In genomic region chr14:33642641-33643342, GRCh38 we compare ENCODE assay signal across 33 cellular contexts.
DNase-seq lines count a peak whose midpoint lies in the region; ATAC-seq, FAIRE-seq and TF ChIP-seq lines count a peak whose summit lies in the region.
"Had no signal": no experiment of that assay in that cellular context is flagged by ENCODE, and none has a peak within 500 bp of the region (broad histone marks: within the 10 kb centered on the region; RNA-seq: fewer than 3 reads in every experiment).

No MANE protein-coding gene starts in this region.

- H3K27ac Mint-ChIP-seq in astrocyte (ENCODE audit: unreplicated experiment) = no peak overlapping the region
- no peak overlapping the region for H3K27ac Mint-ChIP-seq in Caco-2 (ENCODE audit: unreplicated experiment)
- H3K27ac Mint-ChIP-seq: activated CD4-positive, alpha-beta T cell treated with anti-CD3 and anti-CD28 coated beads, Interleukin-2, amount 10 ng/mL, durations not matched to agents 7 days and 5 days; activated T-cell treated with anti-CD3 and anti-CD28 coated beads, Interleukin-2, amount 50 U/mL, for 72 hours; CD4-positive, alpha-beta memory T cell; effector memory CD8-positive, alpha-beta T cell; naive B cell had no signal

- H3K4me1 ChIP-seq in HEK293 (ENCODE audit: control insufficient read depth, insufficient read depth, low read length) = peaks cover 7% of the 10 kb centered on the region
- H3K4me1 ChIP-seq in astrocyte (ENCODE audit: insufficient read depth, low read length) = peaks cover 41% of the 10 kb centered on the region
- H3K4me1 ChIP-seq in Caco-2 = no peaks in the 10 kb centered on the region
- H3K4me1 ChIP-seq: adrenal gland, gastrocnemius medialis, left ventricle myocardium inferior, uterus had no signal

- H3K79me2 ChIP-seq in astrocyte (ENCODE audit: insufficient read depth, low read length) = no peaks in the 10 kb centered on the region
- H3K79me2 ChIP-seq: hepatocyte had no signal

- H3K4me1 Mint-ChIP-seq in astrocyte (ENCODE audit: low read depth, unreplicated experiment) (peaks cover 23% of the 10 kb centered on the region), Caco-2 (ENCODE audit: low read depth, unreplicated experiment) (peaks cover 6% of the 10 kb centered on the region)
- H3K4me1 Mint-ChIP-seq: activated CD4-positive, alpha-beta T cell treated with anti-CD3 and anti-CD28 coated beads, Interleukin-2, amount 10 ng/mL, durations not matched to agents 7 days and 5 days; CD4-positive, alpha-beta memory T cell; naive B cell had no signal

- no peak for ATAC-seq in GM19351 (IDR thresholded peaks at IDR 0.05; ENCODE audit: unreplicated experiment)
- ATAC-seq: activated T-cell treated with anti-CD3 and anti-CD28 coated beads, Interleukin-2, amount 50 U/mL, for 72 hours; effector memory CD8-positive, alpha-beta T cell; gastrocnemius medialis; stimulated activated naive CD8-positive, alpha-beta T cell treated with anti-CD3 and anti-CD28 coated beads, Interleukin-15, Interleukin-2, amounts not matched to agents 100 U/mL and 50 U/mL, for 24 hours had no signal

- H2AFZ ChIP-seq in astrocyte (ENCODE audit: low read depth, low read length) = no peak overlapping the region
- H2AFZ ChIP-seq: hepatocyte, PC-9 had no signal

- peak; percentile 78 for DNase-seq in astrocyte (ENCODE audit: low read depth)
- peak; percentile 34 for DNase-seq in left kidney (ENCODE audit: low read depth, low spot score)
- no peak for DNase-seq in cerebellar nuclear complex (lab: John Stamatoyannopoulos, UW)
- DNase-seq in Caco-2 = no peak
- DNase-seq in frontal cortex (ENCODE audit: low spot score in 2 of 2) = no peak
- DNase-seq: activated CD4-positive, alpha-beta T cell treated with anti-CD3 and anti-CD28 coated beads, Interleukin-2, amount 10 ng/mL, durations not matched to agents 7 days and 5 days; activated naive CD4-positive, alpha-beta T cell; activated T-cell treated with anti-CD3 and anti-CD28 coated beads, Interleukin-2, amount 50 U/mL, for 72 hours; adrenal gland; AML-193; CD4-positive, alpha-beta memory T cell; effector memory CD8-positive, alpha-beta T cell; EL; gastrocnemius medialis; left ventricle myocardium inferior; naive B cell; NCI-H1092 treated with DMSO at 0.1 percent for 48 hours; NCI-H2029; NCI-H526 treated with DMSO at 0.1 percent for 48 hours; PC-9; SHP77; stimulated activated naive CD8-positive, alpha-beta T cell treated with anti-CD3 and anti-CD28 coated beads, Interleukin-15, Interleukin-2, amounts not matched to agents 100 U/mL and 50 U/mL, for 24 hours; SW 1271; T-helper 9 cell; uterus; WERI-Rb-1 had no signal

- H3K27ac ChIP-seq in HEK293 (ENCODE audit: extremely low read depth, low read depth, low read length) (no peak overlapping the region), astrocyte (ENCODE audit: low read depth, low read length) (no peak overlapping the region)
- H3K27ac ChIP-seq: adrenal gland, gastrocnemius medialis, hepatocyte, left ventricle myocardium inferior, PC-9, skin epidermis, thoracic aorta, uterus, WERI-Rb-1 had no signal

- H3K27me3 Mint-ChIP-seq in astrocyte (ENCODE audit: low read depth, unreplicated experiment) (peaks cover 3% of the 10 kb centered on the region), Caco-2 (ENCODE audit: insufficient read depth, unreplicated experiment) (peaks cover 16% of the 10 kb centered on the region)
- H3K27me3 Mint-ChIP-seq: activated CD4-positive, alpha-beta T cell treated with anti-CD3 and anti-CD28 coated beads, Interleukin-2, amount 10 ng/mL, durations not matched to agents 7 days and 5 days; CD4-positive, alpha-beta memory T cell; effector memory CD8-positive, alpha-beta T cell; naive B cell had no signal

- H3K27me3 ChIP-seq in astrocyte (ENCODE audit: insufficient read depth, low read length) = no peaks in the 10 kb centered on the region
- H3K27me3 ChIP-seq in Caco-2 (replicated peaks; ENCODE audit: control insufficient read depth, insufficient read depth, low read length) = no peaks in the 10 kb centered on the region
- H3K27me3 ChIP-seq: adrenal gland, gastrocnemius medialis, uterus had no signal

- no peaks in the 10 kb centered on the region for H3K9me3 Mint-ChIP-seq in astrocyte (ENCODE audit: unreplicated experiment)
- no peaks in the 10 kb centered on the region for H3K9me3 Mint-ChIP-seq in Caco-2 (ENCODE audit: unreplicated experiment)
- H3K9me3 Mint-ChIP-seq: activated CD4-positive, alpha-beta T cell treated with anti-CD3 and anti-CD28 coated beads, Interleukin-2, amount 10 ng/mL, durations not matched to agents 7 days and 5 days; activated T-cell treated with anti-CD3 and anti-CD28 coated beads, Interleukin-2, amount 50 U/mL, for 72 hours had no signal

- FAIRE-seq in astrocyte (lab: Jason Lieb, UNC) = no peak
- FAIRE-seq in frontal cortex (lab: Jason Lieb, UNC) = no peak
- FAIRE-seq: bronchial epithelial cell, colon had no signal

- H4K20me1 ChIP-seq in astrocyte (ENCODE audit: insufficient read depth, low read length) = no peaks in the 10 kb centered on the region

- H3K36me3 ChIP-seq in HEK293 (ENCODE audit: control insufficient read depth in 2 of 2, insufficient read depth in 1 of 2, low read length in 2 of 2) = no peaks in the 10 kb centered on the region
- no peaks in the 10 kb centered on the region for H3K36me3 ChIP-seq in astrocyte (ENCODE audit: insufficient read depth, low read length)
- H3K36me3 ChIP-seq in Caco-2 (ENCODE audit: control insufficient read depth, insufficient read depth, low read length) = no peaks in the 10 kb centered on the region
- H3K36me3 ChIP-seq: adrenal gland, gastrocnemius medialis, left ventricle myocardium inferior, thoracic aorta, uterus, WERI-Rb-1 had no signal

- no TSS peak for BruUV-seq in Caco-2 (replicated peaks; lab: Mats Ljungman, UMichigan)

- intact Hi-C loops in Caco-2 (cut with micrococcal nuclease; ENCODE audit: unreplicated experiment) = no loop called here

- H3K4me3 ChIP-seq in HEK293 (ENCODE audit: low read depth, low read length) = no peak overlapping the region
- no peak overlapping the region for H3K4me3 ChIP-seq in astrocyte (ENCODE audit: insufficient read depth, low read depth, low read length)
- H3K4me3 ChIP-seq in Caco-2 (ENCODE audit: low read depth, low read length) = no peak overlapping the region
- H3K4me3 ChIP-seq: adrenal gland, gastrocnemius medialis, hepatocyte, left ventricle myocardium inferior, PC-9, skin epidermis, thoracic aorta, uterus had no signal

- no peak for TF ChIP-seq CTCF in HEK293 (tag by site-specific recombination; IDR thresholded peaks at IDR 0.05)
- no peak for TF ChIP-seq CTCF in astrocyte (IDR thresholded peaks at IDR 0.05; ENCODE audit: insufficient read depth, low read depth, low read length)
- no peak for TF ChIP-seq CTCF in Caco-2 (IDR thresholded peaks at IDR 0.05; ENCODE audit: insufficient read depth in 1 of 2, low read depth in 1 of 2, low read length in 1 of 2, severe bottlenecking in 1 of 2, unreplicated experiment in 1 of 2)

- H3K4me2 ChIP-seq in astrocyte (ENCODE audit: low read length) = peak overlapping the region; percentile 26
- H3K4me2 ChIP-seq: hepatocyte, PC-9 had no signal

- CTCF ChIA-PET in HEK293 (lab: Yijun Ruan, JAX) = no interaction called here
- CTCF ChIA-PET in Caco-2 (lab: Charles Lee) = no interaction called here

- H3K36me3 Mint-ChIP-seq in astrocyte (ENCODE audit: low read depth, unreplicated experiment) = no peaks in the 10 kb centered on the region
- no peaks in the 10 kb centered on the region for H3K36me3 Mint-ChIP-seq in Caco-2 (ENCODE audit: insufficient read depth, unreplicated experiment)
- H3K36me3 Mint-ChIP-seq: CD4-positive, alpha-beta memory T cell; naive B cell had no signal

- no peak overlapping the region for H3K4me3 Mint-ChIP-seq in astrocyte (ENCODE audit: unreplicated experiment)
- no peak overlapping the region for H3K4me3 Mint-ChIP-seq in Caco-2 (ENCODE audit: unreplicated experiment)
- H3K4me3 Mint-ChIP-seq: activated CD4-positive, alpha-beta T cell treated with anti-CD3 and anti-CD28 coated beads, Interleukin-2, amount 10 ng/mL, durations not matched to agents 7 days and 5 days; activated T-cell treated with anti-CD3 and anti-CD28 coated beads, Interleukin-2, amount 50 U/mL, for 72 hours; CD4-positive, alpha-beta memory T cell; effector memory CD8-positive, alpha-beta T cell; naive B cell had no signal

- POLR2A ChIA-PET in HEK293 (lab: Yijun Ruan, JAX) (no interaction called here), Caco-2 (lab: Charles Lee) (no interaction called here)

- H3K9me3 ChIP-seq in HEK293 (ENCODE audit: control insufficient read depth, insufficient read depth, low read depth, low read length) = no peaks in the 10 kb centered on the region
- no peaks in the 10 kb centered on the region for H3K9me3 ChIP-seq in astrocyte (ENCODE audit: insufficient read depth, low read depth, low read length)
- H3K9me3 ChIP-seq in Caco-2 = no peaks in the 10 kb centered on the region
- H3K9me3 ChIP-seq: adrenal gland, gastrocnemius medialis, left ventricle myocardium inferior, thoracic aorta, uterus had no signal

- peak overlapping the region; percentile 0 for H3K9ac ChIP-seq in astrocyte (ENCODE audit: low read length)

TF ChIP-seq in HEK293, 187 proteins besides CTCF, POLR2A, EP300 and RAD21 (continues in another document):
- TF ChIP-seq PRDM6 (tag by site-specific recombination; IDR thresholded peaks at IDR 0.05) (peak; percentile 31; the same call in 1 of the 2 replicates), TCF7L2 (IDR thresholded peaks at IDR 0.05; ENCODE audit: borderline replicate concordance, low read depth, low read length) (peak; percentile 44; the same call in 1 of the 2 replicates), ZNF292 (tag by site-specific recombination; IDR thresholded peaks at IDR 0.05; ENCODE audit: borderline replicate concordance, low read depth) (no peak), ZNF488 (tag by site-specific recombination; IDR thresholded peaks at IDR 0.05) (no peak)

Comparison
In these comparisons a context has a peak if more than half of its experiments do, and no peak if none do; other contexts are left out.
1. DNase-seq: peak in astrocyte (single experiment) and left kidney (single experiment); none in cerebellar nuclear complex (0 of 2), Caco-2 (0 of 2) and frontal cortex (0 of 2).